ENCODE assay signal across 1 cellular context in genomic region chr15:52462806-52463360, GRCh38.
TF ChIP-seq lines count a peak whose summit lies in the region.

No MANE protein-coding gene starts in this region.

TF ChIP-seq in GM12878, 131 proteins besides CTCF, POLR2A, EP300 and RAD21:
- TF ChIP-seq IKZF1 (conservative IDR thresholded peaks at IDR 0.05) = no peak
- TF ChIP-seq RUNX3 (IDR thresholded peaks at IDR 0.05; ENCODE audit: low read length) = no peak; the same call in 1 of the 2 replicates
- TF ChIP-seq NR2F1 (conservative IDR thresholded peaks at IDR 0.05) = no peak
- no peak for TF ChIP-seq SREBF1 (IDR thresholded peaks at IDR 0.05; ENCODE audit: low read length)
- peak; percentile 85 for TF ChIP-seq PKNOX1 (IDR thresholded peaks at IDR 0.05)
- no peak for TF ChIP-seq SUZ12 (IDR thresholded peaks at IDR 0.05; ENCODE audit: unreplicated experiment)
- TF ChIP-seq ZZZ3 (IDR thresholded peaks at IDR 0.05; ENCODE audit: control insufficient read depth, insufficient read length, low read depth) = no peak
- TF ChIP-seq MEF2A (IDR thresholded peaks at IDR 0.05; ENCODE audit: insufficient read depth, low read depth, low read length) = 0 out of 2 replicates have a peak, but pooled peaks have one; percentile 40
